In the genomic region with DNA sequence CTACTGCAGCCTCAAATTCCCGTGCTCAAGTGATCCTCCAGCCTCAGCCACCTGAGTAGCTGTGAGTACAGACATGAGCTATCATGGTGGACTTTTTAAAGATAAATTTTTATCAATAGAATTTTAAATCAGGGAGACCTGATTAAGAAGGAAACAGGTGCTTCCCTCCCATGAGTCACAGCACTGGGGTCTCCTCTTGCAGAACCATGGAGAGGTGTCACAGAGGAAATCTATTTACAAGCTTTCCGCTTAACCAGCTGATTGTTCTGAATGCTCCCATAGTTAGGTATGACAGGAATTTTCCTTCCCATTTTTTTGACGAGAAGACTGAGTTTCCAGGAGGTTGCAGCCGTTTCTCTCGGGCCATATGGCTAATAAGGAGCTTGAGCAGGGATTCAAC, we compare ENCODE assay signal across 25 cellular contexts.
"Had no signal": no experiment of that assay in that cellular context is flagged by ENCODE, and none has a peak within 500 bp of the region (broad histone marks: within the 10 kb centered on the region; RNA-seq: fewer than 3 reads in every experiment).

No MANE protein-coding gene starts in this region.

- H3K36me3 ChIP-seq: left lung, ovary, suprapubic skin, thoracic aorta, tibial artery, uterus had no signal

- ATAC-seq: left colon; left lung; mucosa of descending colon; naive thymus-derived CD4-positive, alpha-beta T cell; natural killer cell treated with Interleukin-12 subunit alpha and Interleukin-12 subunit beta and Interleukin-15 and Interleukin-18, amount 100 ng/mL, for 72 hours; right cardiac atrium; sciatic nerve; stimulated activated effector memory CD8-positive, alpha-beta T cell treated with anti-CD3 and anti-CD28 coated beads, Interleukin-12 subunit alpha, Interleukin-12 subunit beta, amount 100 ng/mL, for 72 hours had no signal

- DNase-seq: hypothalamus; immature natural killer cell; kidney; left colon; left lung; midbrain; mucosa of descending colon; naive thymus-derived CD4-positive, alpha-beta T cell; ovary; retina; right cardiac atrium; stimulated activated CD4-positive, alpha-beta T cell treated with anti-CD3 and anti-CD28 coated beads, Interleukin-12 subunit alpha, Interleukin-12 subunit beta, amount 100 ng/mL, for 4 hours; stimulated activated CD4-positive, alpha-beta T cell treated with anti-CD3 and anti-CD28 coated beads, Interleukin-15, amount 100 ng/mL, for 24 hours; stimulated activated CD4-positive, alpha-beta T cell treated with anti-CD3 and anti-CD28 coated beads, Interleukin-4, amount 100 ng/mL, for 24 hours; stimulated activated naive CD4-positive, alpha-beta T cell; tibial artery; trophoblast cell; uterus had no signal

- H3K9me3 ChIP-seq: left lung, mucosa of descending colon, ovary, suprapubic skin, thoracic aorta, tibial artery, uterus had no signal

- H3K27ac ChIP-seq: left lung, ovary, skin epidermis, suprapubic skin, thoracic aorta, tibial artery, uterus had no signal

- H3K4me3 ChIP-seq: left lung, lung, mucosa of descending colon, ovary, skin epidermis, suprapubic skin, thoracic aorta, tibial artery, uterus had no signal

- H3K27me3 ChIP-seq: ovary, tibial artery, uterus had no signal

- H3K4me1 ChIP-seq: left lung, uterus had no signal
